ENCODE assay signal across 7 cellular contexts in genomic region chr19:14221345-14221744, GRCh38. TPM values are rescaled to one million over a fixed set of nuclear protein-coding genes. Genes with fewer than 3 reads are reported as not detected.
DNase-seq lines count a peak whose midpoint lies in the region; FAIRE-seq and TF ChIP-seq lines count a peak whose summit lies in the region.
"Not testable (repeated sequence)": the region's sequence is repeated elsewhere in the genome, so short reads cannot be mapped to it uniquely, and the experiment has no call there.

No MANE protein-coding gene starts in this region.

- H3K27ac ChIP-seq in esophagus squamous epithelium: peak overlapping the region in 2 of 4 donors; percentile 44 to 62
- not testable (repeated sequence) for H3K27ac ChIP-seq in mesendoderm (ENCODE audit: low read depth, low read length)

- not testable (repeated sequence) for H3K18ac ChIP-seq in mesendoderm (ENCODE audit: low read length)

- not testable (repeated sequence) for H3K27me3 ChIP-seq in esophagus squamous epithelium; mesendoderm (ENCODE audit: insufficient read depth, low read length, poor library complexity)

- not testable (repeated sequence) for H3K23ac ChIP-seq in mesendoderm (ENCODE audit: low read length)

- H2BK120ac ChIP-seq in mesendoderm (ENCODE audit: low read depth, low read length): not testable (repeated sequence)

- H3K4me2 ChIP-seq in mesendoderm (ENCODE audit: low read length): peak overlapping the region; percentile 29

- H2BK5ac ChIP-seq in mesendoderm (ENCODE audit: low read length): not testable (repeated sequence)

- peak in 5 of 6 experiments; percentile 16 to 60 (median 41) for TF ChIP-seq CTCF in esophagus squamous epithelium (IDR thresholded peaks at IDR 0.05)

- H3K9ac ChIP-seq in mesendoderm (ENCODE audit: low read length): not testable (repeated sequence)

- H3K9me3 ChIP-seq in esophagus squamous epithelium: not testable (repeated sequence)

- 5 to 15% methylated on average over 6 to 7 of the region's 19 CpGs for whole genome bisulfite sequencing in esophagus squamous epithelium, 2 donors
- no CpG with 5 or more reads among the region's 19 CpGs for WGBS in mesendoderm (ENCODE audit: extremely low coverage, insufficient coverage, low lambda C conversion rate)

- not testable (repeated sequence) for H3K56ac ChIP-seq in mesendoderm (ENCODE audit: low read length)

- H3K79me1 ChIP-seq in mesendoderm (ENCODE audit: low read length): not testable (repeated sequence)

- H4K5ac ChIP-seq in mesendoderm (ENCODE audit: low read length): not testable (repeated sequence)

- H3K4me1 ChIP-seq in esophagus squamous epithelium: peaks cover 0 to 40% (median 4%) of the 10 kb centered on the region in 3 donors
- not testable (repeated sequence) for H3K4me1 ChIP-seq in mesendoderm (ENCODE audit: control insufficient read depth, low read depth, low read length)

- not testable (repeated sequence) for H3K79me2 ChIP-seq in mesendoderm (ENCODE audit: control insufficient read depth, insufficient read depth, low read length)

- intact Hi-C loops in esophagus squamous epithelium (cut with DNase I): not testable (repeated sequence)

- H4K8ac ChIP-seq in mesendoderm (ENCODE audit: low read depth, low read length): not testable (repeated sequence)

- DNase-seq in GM12891 (ENCODE audit: insufficient read length, low spot score); esophagus squamous epithelium (lab: John Stamatoyannopoulos, UW): not testable (repeated sequence)
- DNase-seq in NCI-H69 (lab: John Stamatoyannopoulos, UW) (peak; percentile 57), mesendoderm (peak; percentile 62)
- DNase-seq in activated CD4-positive, alpha-beta T cell treated with anti-CD3 and anti-CD28 coated beads for 1 hour: peak; percentile 63
- peak; percentile 68 for DNase-seq in activated naive CD4-positive, alpha-beta T cell treated with Interleukin-2 at 50 U/mL for 16 hours
- peak; percentile 63 for DNase-seq in stimulated activated CD4-positive, alpha-beta T cell treated with anti-CD3 and anti-CD28 coated beads, Interleukin-2, amount 100 ng/mL, for 4 hours (ENCODE audit: low read depth)

- not testable (repeated sequence) for H3K4ac ChIP-seq in mesendoderm (ENCODE audit: low read depth, low read length)

- H3K36me3 ChIP-seq in esophagus squamous epithelium; mesendoderm (ENCODE audit: control insufficient read depth, insufficient read depth, low read length): not testable (repeated sequence)

- not testable (repeated sequence) for H3K4me3 ChIP-seq in esophagus squamous epithelium; mesendoderm (ENCODE audit: low read length)

- not testable (repeated sequence) for H2BK15ac ChIP-seq in mesendoderm (replicated peaks; ENCODE audit: low read depth)

- peak; percentile 90 for FAIRE-seq in GM12891 (lab: Jason Lieb, UNC)

- TF ChIP-seq POLR2A in GM12891 (IDR thresholded peaks at IDR 0.05; ENCODE audit: low read depth, low read length); esophagus squamous epithelium (IDR thresholded peaks at IDR 0.05): not testable (repeated sequence)

- H2AK5ac ChIP-seq in mesendoderm (ENCODE audit: low read length): not testable (repeated sequence)

RNA-seq across cellular contexts. Expression of gene ADGRL1, which starts 15.4 kb away (rescaled TPM):
- polyA plus RNA-seq in GM12891 (2012; ENCODE audit: low read depth, missing spikeins): 1.3 TPM
- total RNA-seq in esophagus squamous epithelium: 10 to 100 TPM in 2 of 4 donors, 1 to 10 TPM in 2; 6.2 to 21.5 (median 10.7) TPM
- 34.1 TPM for polyA plus RNA-seq in mesendoderm (2013, experiment 1 of 2)
- polyA plus RNA-seq in mesendoderm (2013, experiment 2 of 2): 34.3 TPM
